Comparison of ENCODE assay signal across 1 cellular context in the genomic region with DNA sequence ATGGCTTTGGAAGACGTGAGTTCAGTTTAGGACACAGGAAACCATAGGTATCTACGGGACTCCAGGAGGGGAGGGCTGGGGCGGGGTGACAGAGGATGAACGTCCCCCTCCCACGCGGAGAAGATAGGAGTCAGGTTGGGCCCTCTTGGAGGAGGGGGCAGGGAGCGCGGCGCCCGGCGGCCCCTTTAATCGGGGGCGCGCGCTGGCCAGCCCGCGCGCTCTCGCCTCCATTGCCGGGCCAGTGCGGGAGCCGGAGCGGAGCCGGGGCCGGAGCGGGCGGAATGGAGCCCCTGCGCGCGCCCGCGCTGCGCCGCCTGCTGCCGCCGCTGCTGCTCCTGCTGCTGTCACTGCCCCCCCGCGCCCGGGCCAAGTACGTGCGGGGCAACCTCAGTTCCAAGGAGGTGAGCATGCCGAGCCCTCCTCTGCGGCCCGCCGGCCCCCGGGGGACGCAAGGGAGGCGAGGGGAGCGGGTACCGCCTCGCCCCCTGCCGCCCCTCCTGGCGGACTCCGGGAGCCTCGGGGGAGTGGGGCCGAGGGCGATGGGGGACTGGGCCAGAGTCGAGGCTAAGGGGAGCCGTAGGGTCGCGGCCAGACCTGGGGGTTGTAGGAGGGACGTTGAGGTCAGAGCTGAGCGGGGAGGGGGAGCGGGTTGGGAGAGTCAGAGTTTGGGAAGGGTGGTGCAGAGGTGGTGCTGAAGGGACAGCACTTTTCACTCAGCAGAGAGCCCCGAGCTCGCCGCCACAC.
TF ChIP-seq lines count a peak whose summit lies in the region.

A gene (plus strand): TSS at position 214 of the 744 bp plus-strand sequence. CDS start 68 bp downstream, at position 282.

TF ChIP-seq in K562, 482 proteins besides CTCF, POLR2A, EP300 and RAD21 (continued from another document and continues in another):
- TF ChIP-seq ZNF263 (CRISPR knock-in tag; IDR thresholded peaks at IDR 0.05; ENCODE audit: borderline replicate concordance): 0 out of 2 replicates have a peak, but pooled peaks have one; percentile 41
- no peak for TF ChIP-seq FOXJ3 (CRISPR knock-in tag; IDR thresholded peaks at IDR 0.05)
- no peak for TF ChIP-seq STAT5B (CRISPR knock-in tag; IDR thresholded peaks at IDR 0.05)
- 0 out of 4 replicates have a peak, but pooled peaks of 1 of the 2 experiments have one; percentile 38 for TF ChIP-seq TEAD1 (CRISPR knock-in tag; IDR thresholded peaks at IDR 0.05)
- no peak for TF ChIP-seq KLF10 (CRISPR knock-in tag; IDR thresholded peaks at IDR 0.05)
- TF ChIP-seq, protein P1, sequence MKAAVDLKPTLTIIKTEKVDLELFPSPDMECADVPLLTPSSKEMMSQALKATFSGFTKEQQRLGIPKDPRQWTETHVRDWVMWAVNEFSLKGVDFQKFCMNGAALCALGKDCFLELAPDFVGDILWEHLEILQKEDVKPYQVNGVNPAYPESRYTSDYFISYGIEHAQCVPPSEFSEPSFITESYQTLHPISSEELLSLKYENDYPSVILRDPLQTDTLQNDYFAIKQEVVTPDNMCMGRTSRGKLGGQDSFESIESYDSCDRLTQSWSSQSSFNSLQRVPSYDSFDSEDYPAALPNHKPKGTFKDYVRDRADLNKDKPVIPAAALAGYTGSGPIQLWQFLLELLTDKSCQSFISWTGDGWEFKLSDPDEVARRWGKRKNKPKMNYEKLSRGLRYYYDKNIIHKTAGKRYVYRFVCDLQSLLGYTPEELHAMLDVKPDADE (conservative IDR thresholded peaks at IDR 0.05; ENCODE audit: control insufficient read depth, low read depth, low read length): peak; percentile 70; the same call in 1 of the 2 replicates
- TF ChIP-seq, protein P2, sequence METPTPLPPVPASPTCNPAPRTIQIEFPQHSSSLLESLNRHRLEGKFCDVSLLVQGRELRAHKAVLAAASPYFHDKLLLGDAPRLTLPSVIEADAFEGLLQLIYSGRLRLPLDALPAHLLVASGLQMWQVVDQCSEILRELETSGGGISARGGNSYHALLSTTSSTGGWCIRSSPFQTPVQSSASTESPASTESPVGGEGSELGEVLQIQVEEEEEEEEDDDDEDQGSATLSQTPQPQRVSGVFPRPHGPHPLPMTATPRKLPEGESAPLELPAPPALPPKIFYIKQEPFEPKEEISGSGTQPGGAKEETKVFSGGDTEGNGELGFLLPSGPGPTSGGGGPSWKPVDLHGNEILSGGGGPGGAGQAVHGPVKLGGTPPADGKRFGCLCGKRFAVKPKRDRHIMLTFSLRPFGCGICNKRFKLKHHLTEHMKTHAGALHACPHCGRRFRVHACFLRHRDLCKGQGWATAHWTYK (CRISPR knock-in tag; IDR thresholded peaks at IDR 0.05): no peak
- TF ChIP-seq NEUROD1 (IDR thresholded peaks at IDR 0.05; ENCODE audit: borderline replicate concordance, low read depth, low read length, partially characterized antibody): peak; percentile 58
- peak; percentile 69 for TF ChIP-seq HDAC8 (tag; IDR thresholded peaks at IDR 0.05)
- TF ChIP-seq POLR2G (IDR thresholded peaks at IDR 0.05; ENCODE audit: low read depth, low read length): 0 out of 2 replicates have a peak, but pooled peaks have one; percentile 27
- no peak for TF ChIP-seq PTRF (tag; IDR thresholded peaks at IDR 0.05)
- TF ChIP-seq TCFL5 (CRISPR knock-in tag; conservative IDR thresholded peaks at IDR 0.05): no peak
- TF ChIP-seq, protein P3, sequence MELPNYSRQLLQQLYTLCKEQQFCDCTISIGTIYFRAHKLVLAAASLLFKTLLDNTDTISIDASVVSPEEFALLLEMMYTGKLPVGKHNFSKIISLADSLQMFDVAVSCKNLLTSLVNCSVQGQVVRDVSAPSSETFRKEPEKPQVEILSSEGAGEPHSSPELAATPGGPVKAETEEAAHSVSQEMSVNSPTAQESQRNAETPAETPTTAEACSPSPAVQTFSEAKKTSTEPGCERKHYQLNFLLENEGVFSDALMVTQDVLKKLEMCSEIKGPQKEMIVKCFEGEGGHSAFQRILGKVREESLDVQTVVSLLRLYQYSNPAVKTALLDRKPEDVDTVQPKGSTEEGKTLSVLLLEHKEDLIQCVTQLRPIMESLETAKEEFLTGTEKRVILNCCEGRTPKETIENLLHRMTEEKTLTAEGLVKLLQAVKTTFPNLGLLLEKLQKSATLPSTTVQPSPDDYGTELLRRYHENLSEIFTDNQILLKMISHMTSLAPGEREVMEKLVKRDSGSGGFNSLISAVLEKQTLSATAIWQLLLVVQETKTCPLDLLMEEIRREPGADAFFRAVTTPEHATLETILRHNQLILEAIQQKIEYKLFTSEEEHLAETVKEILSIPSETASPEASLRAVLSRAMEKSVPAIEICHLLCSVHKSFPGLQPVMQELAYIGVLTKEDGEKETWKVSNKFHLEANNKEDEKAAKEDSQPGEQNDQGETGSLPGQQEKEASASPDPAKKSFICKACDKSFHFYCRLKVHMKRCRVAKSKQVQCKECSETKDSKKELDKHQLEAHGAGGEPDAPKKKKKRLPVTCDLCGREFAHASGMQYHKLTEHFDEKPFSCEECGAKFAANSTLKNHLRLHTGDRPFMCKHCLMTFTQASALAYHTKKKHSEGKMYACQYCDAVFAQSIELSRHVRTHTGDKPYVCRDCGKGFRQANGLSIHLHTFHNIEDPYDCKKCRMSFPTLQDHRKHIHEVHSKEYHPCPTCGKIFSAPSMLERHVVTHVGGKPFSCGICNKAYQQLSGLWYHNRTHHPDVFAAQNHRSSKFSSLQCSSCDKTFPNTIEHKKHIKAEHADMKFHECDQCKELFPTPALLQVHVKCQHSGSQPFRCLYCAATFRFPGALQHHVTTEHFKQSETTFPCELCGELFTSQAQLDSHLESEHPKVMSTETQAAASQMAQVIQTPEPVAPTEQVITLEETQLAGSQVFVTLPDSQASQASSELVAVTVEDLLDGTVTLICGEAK (IDR thresholded peaks at IDR 0.05): peak; percentile 11; the same call in 1 of the 2 replicates
- TF ChIP-seq, protein P3 (CRISPR knock-in tag; IDR thresholded peaks at IDR 0.05): no peak
- peak; percentile 43; the same call in 1 of the 2 replicates for TF ChIP-seq ZBTB7A (IDR thresholded peaks at IDR 0.05; ENCODE audit: borderline replicate concordance, control insufficient read depth, low read depth, low read length)
- TF ChIP-seq ZBED1 (IDR thresholded peaks at IDR 0.05): no peak
- peak; percentile 44; the same call in 1 of the 2 replicates for TF ChIP-seq RBFOX2 (IDR thresholded peaks at IDR 0.05; ENCODE audit: low read depth, low read length)
- TF ChIP-seq, protein P4, sequence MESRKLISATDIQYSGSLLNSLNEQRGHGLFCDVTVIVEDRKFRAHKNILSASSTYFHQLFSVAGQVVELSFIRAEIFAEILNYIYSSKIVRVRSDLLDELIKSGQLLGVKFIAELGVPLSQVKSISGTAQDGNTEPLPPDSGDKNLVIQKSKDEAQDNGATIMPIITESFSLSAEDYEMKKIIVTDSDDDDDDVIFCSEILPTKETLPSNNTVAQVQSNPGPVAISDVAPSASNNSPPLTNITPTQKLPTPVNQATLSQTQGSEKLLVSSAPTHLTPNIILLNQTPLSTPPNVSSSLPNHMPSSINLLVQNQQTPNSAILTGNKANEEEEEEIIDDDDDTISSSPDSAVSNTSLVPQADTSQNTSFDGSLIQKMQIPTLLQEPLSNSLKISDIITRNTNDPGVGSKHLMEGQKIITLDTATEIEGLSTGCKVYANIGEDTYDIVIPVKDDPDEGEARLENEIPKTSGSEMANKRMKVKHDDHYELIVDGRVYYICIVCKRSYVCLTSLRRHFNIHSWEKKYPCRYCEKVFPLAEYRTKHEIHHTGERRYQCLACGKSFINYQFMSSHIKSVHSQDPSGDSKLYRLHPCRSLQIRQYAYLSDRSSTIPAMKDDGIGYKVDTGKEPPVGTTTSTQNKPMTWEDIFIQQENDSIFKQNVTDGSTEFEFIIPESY (CRISPR knock-in tag; IDR thresholded peaks at IDR 0.05): 0 out of 2 replicates have a peak, but pooled peaks have one; percentile 46
- peak; percentile 7; the same call in 1 of the 2 replicates for TF ChIP-seq SAFB (IDR thresholded peaks at IDR 0.05; ENCODE audit: borderline replicate concordance, low read depth, low read length)
- TF ChIP-seq MAZ (CRISPR knock-in tag; conservative IDR thresholded peaks at IDR 0.05 in 1 of 2, IDR thresholded peaks at IDR 0.05 in 1 of 2): peak; percentile 57 to 79; a peak in 2 of 4 replicates
- TF ChIP-seq ATF7 (IDR thresholded peaks at IDR 0.05): peak; percentile 35; the same call in 1 of the 2 replicates
- no peak for TF ChIP-seq ZNF785 (CRISPR knock-in tag; IDR thresholded peaks at IDR 0.05)
- peak; percentile 21; the same call in 1 of the 2 replicates for TF ChIP-seq MEF2A (IDR thresholded peaks at IDR 0.05; ENCODE audit: control insufficient read depth, low read depth, low read length)
- TF ChIP-seq HDAC2 (IDR thresholded peaks at IDR 0.05): peak; percentile 72
- no peak for TF ChIP-seq POLR3G (IDR thresholded peaks at IDR 0.05; ENCODE audit: extremely low read depth, insufficient read length, insufficient replicate concordance)
- TF ChIP-seq ZNF644 (tag; IDR thresholded peaks at IDR 0.05; ENCODE audit: low read depth): 0 out of 2 replicates have a peak, but pooled peaks have one; percentile 41
- TF ChIP-seq, protein P5, sequence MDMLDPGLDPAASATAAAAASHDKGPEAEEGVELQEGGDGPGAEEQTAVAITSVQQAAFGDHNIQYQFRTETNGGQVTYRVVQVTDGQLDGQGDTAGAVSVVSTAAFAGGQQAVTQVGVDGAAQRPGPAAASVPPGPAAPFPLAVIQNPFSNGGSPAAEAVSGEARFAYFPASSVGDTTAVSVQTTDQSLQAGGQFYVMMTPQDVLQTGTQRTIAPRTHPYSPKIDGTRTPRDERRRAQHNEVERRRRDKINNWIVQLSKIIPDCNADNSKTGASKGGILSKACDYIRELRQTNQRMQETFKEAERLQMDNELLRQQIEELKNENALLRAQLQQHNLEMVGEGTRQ (CRISPR knock-in tag; IDR thresholded peaks at IDR 0.05): no peak
- peak; percentile 87 for TF ChIP-seq ZNF766 (CRISPR knock-in tag; conservative IDR thresholded peaks at IDR 0.05)
- TF ChIP-seq CBX1 (IDR thresholded peaks at IDR 0.05; ENCODE audit: low read depth): 0 out of 2 replicates have a peak, but pooled peaks have one; percentile 40
- TF ChIP-seq SIN3A (IDR thresholded peaks at IDR 0.05; ENCODE audit: borderline replicate concordance in 2 of 2, control insufficient read depth in 1 of 2, low read depth in 2 of 2, low read length in 2 of 2): peak; percentile 44 to 77; a peak in 2 of 4 replicates
- TF ChIP-seq, protein P6, sequence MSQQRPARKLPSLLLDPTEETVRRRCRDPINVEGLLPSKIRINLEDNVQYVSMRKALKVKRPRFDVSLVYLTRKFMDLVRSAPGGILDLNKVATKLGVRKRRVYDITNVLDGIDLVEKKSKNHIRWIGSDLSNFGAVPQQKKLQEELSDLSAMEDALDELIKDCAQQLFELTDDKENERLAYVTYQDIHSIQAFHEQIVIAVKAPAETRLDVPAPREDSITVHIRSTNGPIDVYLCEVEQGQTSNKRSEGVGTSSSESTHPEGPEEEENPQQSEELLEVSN (IDR thresholded peaks at IDR 0.05; ENCODE audit: borderline replicate concordance in 1 of 2, extremely low read depth in 1 of 2, insufficient read depth in 1 of 2, insufficient read length in 1 of 2, low read depth in 1 of 2, low read length in 1 of 2, poor library complexity in 1 of 2, severe bottlenecking in 1 of 2): peak in 1 of 2 experiments; percentile 54
- TF ChIP-seq, protein P7, sequence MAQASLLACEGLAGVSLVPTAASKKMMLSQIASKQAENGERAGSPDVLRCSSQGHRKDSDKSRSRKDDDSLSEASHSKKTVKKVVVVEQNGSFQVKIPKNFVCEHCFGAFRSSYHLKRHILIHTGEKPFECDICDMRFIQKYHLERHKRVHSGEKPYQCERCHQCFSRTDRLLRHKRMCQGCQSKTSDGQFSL (CRISPR knock-in tag; IDR thresholded peaks at IDR 0.05): peak; percentile 36; the same call in 1 of the 2 replicates
- TF ChIP-seq, protein P7 (tag; IDR thresholded peaks at IDR 0.05): no peak
- TF ChIP-seq, protein P8, sequence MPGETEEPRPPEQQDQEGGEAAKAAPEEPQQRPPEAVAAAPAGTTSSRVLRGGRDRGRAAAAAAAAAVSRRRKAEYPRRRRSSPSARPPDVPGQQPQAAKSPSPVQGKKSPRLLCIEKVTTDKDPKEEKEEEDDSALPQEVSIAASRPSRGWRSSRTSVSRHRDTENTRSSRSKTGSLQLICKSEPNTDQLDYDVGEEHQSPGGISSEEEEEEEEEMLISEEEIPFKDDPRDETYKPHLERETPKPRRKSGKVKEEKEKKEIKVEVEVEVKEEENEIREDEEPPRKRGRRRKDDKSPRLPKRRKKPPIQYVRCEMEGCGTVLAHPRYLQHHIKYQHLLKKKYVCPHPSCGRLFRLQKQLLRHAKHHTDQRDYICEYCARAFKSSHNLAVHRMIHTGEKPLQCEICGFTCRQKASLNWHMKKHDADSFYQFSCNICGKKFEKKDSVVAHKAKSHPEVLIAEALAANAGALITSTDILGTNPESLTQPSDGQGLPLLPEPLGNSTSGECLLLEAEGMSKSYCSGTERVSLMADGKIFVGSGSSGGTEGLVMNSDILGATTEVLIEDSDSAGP (CRISPR knock-in tag; IDR thresholded peaks at IDR 0.05): peak; percentile 98
- TF ChIP-seq EGR1 (conservative IDR thresholded peaks at IDR 0.05): 0 out of 2 replicates have a peak, but pooled peaks have one; percentile 25
